10 cellular contexts compared by ENCODE assay signal in the genomic region with DNA sequence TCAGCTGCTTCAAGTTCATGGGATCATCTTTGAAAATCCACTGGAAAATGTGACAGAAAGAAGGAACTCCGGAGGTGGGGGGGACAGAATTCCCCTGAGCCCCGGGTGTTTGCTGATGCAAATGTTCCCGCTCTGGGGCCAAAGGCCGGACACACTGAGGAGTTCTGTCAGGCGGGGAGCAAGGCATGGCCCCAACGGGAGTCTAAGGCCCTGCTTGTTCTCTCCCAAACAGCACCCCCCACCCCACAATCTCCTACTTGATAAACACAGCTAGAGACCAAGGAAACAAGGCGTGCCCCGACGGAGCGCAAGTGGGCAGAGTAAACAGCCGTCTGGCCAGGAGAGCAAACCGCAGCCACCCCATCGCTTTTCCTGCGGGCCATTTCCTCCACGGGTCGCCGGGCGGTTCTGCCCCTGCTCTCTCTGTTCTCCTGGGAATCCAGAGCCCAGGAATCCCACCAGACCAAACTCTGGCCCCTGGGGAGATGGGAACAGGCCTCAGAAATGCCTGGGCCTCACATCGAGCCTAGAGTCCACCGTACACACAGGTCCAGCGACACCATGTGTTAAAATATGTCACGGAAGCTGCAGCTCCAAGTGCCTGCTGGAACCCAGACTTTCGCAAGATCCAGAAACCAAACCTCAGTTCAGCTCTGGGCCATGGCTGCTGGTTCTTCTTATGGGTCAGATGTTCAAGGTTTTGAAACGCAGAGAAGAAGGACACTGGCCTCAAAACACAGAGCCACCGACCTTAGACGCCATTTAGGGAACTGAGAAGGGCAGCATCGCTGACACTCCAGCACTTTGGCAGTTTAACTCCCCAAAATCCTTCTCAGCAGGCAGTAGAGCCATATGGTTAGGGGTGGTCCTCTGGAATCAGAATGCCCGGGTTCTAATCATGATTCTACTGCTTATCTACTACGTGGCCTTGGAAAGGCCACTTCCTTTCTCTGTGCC.
A peak's percentile ranks its signal among the peaks of the same experiment; 100 is the strongest.
DNase-seq lines count a peak whose midpoint lies in the region; ATAC-seq and TF ChIP-seq lines count a peak whose summit lies in the region.
"Had no signal": no experiment of that assay in that cellular context is flagged by ENCODE, and none has a peak within 500 bp of the region (broad histone marks: within the 10 kb centered on the region; RNA-seq: fewer than 3 reads in every experiment).

No MANE protein-coding gene starts in this region.

- no peak overlapping the region; the same call in 1 of the 2 replicates for H3K27ac Mint-ChIP-seq in HFFc6
- H3K27ac Mint-ChIP-seq: H9 had no signal

- H3K36me3 ChIP-seq in brain microvascular endothelial cell (replicated peaks) (peaks cover 3% of the 10 kb centered on the region), transverse colon (no peaks in the 10 kb centered on the region)

- intact Hi-C loops in transverse colon (cut with DNase I; ENCODE audit: low total_unique reads): no loop called here

- no peak for TF ChIP-seq EP300 in transverse colon (IDR thresholded peaks at IDR 0.05; ENCODE audit: low read depth)

- 54% methylated on average over 28 of the region's 29 CpGs; no CpG with 5 or more reads in 1 of the 2 donors for WGBS in transverse colon (ENCODE audit: low coverage in 1 of 2), 2 donors

- H3K27ac ChIP-seq in brain microvascular endothelial cell: peak overlapping the region; percentile 69
- peak overlapping the region; percentile 62 to 83 (median 65) for H3K27ac ChIP-seq in transverse colon
- H3K27ac ChIP-seq: PC-9 had no signal

- DNase-seq in SIG-M5 treated with dmso at 0.1 percent for 504 hours (lab: John Stamatoyannopoulos, UW; ENCODE audit: unreplicated experiment) (peak; percentile 79), SIG-M5 (lab: John Stamatoyannopoulos, UW) (no peak), brain microvascular endothelial cell (peak; percentile 55), lung microvascular endothelial cell (ENCODE audit: low read depth in 2 of 2) (peak; percentile 45 to 83), transverse colon (peak; percentile 39), HFFc6 (no peak), OCI-M1 (lab: John Stamatoyannopoulos, UW) (no peak)
- DNase-seq: H9, PC-9 had no signal

- ATAC-seq in GM21737 (IDR thresholded peaks at IDR 0.05; ENCODE audit: unreplicated experiment): no peak

- peaks cover 14% of the 10 kb centered on the region for H3K27me3 Mint-ChIP-seq in HFFc6 (ENCODE audit: insufficient read depth)

- TF ChIP-seq CTCF in brain microvascular endothelial cell (IDR thresholded peaks at IDR 0.05; ENCODE audit: low read depth, low read length, missing control alignments) (peak; percentile 36), transverse colon (IDR thresholded peaks at IDR 0.05) (no peak), HFFc6 (IDR thresholded peaks at IDR 0.05) (no peak)

- TF ChIP-seq POLR2A in transverse colon (IDR thresholded peaks at IDR 0.05): no peak

- H3K4me3 ChIP-seq in brain microvascular endothelial cell (ENCODE audit: low read depth, low read length): no peak overlapping the region
- H3K4me3 ChIP-seq in transverse colon: no peak overlapping the region
- H3K4me3 ChIP-seq: PC-9 had no signal

- no peaks in the 10 kb centered on the region for H3K36me3 Mint-ChIP-seq in HFFc6 (ENCODE audit: low read depth)

- no peaks in the 10 kb centered on the region for H3K9me3 ChIP-seq in transverse colon

- no peak overlapping the region for H3K4me3 Mint-ChIP-seq in HFFc6
- H3K4me3 Mint-ChIP-seq: H9 had no signal

- H3K27me3 ChIP-seq in brain microvascular endothelial cell (replicated peaks) (no peaks in the 10 kb centered on the region), transverse colon (no peaks in the 10 kb centered on the region)

- in situ Hi-C loops in brain microvascular endothelial cell (cut with HindIII; ENCODE audit: low pct_ligation_motif_present, low sequenced_read_pairs): no loop called here
- in situ Hi-C loops in transverse colon (cut with MboI; ENCODE audit: low pct_ligation_motif_present in 1 of 4, low pct_unique_long_range_greater_than_20kb in 1 of 4, low sequenced_read_pairs in 3 of 4): no loop called here

- H3K4me1 ChIP-seq in transverse colon: peaks cover 5 to 39% (median 19%) of the 10 kb centered on the region in 4 donors

- H3K4me1 Mint-ChIP-seq in HFFc6 (ENCODE audit: low read depth): peaks cover 29% of the 10 kb centered on the region

- H3K9me3 Mint-ChIP-seq in HFFc6: no peaks in the 10 kb centered on the region
- H3K9me3 Mint-ChIP-seq: H9 had no signal

Comparison
In these comparisons a context has a peak if more than half of its experiments do, and no peak if none do; other contexts are left out.
1. DNase-seq: peak in SIG-M5 treated with dmso at 0.1 percent for 504 hours (single experiment), brain microvascular endothelial cell (single experiment), lung microvascular endothelial cell (2 of 2) and transverse colon (single experiment); none in SIG-M5 (single experiment), HFFc6 (single experiment) and OCI-M1 (single experiment).